11 cellular contexts compared by ENCODE assay signal in the genomic region with DNA sequence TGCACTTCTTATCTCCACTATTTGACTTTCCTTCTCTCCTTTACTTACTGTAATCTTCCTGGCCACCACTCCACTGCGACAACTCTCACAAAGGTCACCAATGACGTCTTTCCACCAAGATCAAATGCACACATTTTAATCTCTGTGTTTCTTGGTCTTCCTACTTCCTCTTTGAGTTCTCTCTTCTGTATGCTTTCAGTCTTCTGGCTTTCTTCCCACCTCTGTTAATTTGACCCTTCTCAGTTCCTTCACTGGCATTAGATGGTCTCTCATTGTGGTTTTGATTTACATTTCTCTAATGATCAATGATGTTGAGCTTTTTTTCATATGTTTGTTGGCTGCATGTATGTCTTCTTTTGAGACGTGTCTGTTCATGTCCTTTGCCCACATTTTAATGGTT. TPM values are rescaled to one million over a fixed set of nuclear protein-coding genes. Genes with fewer than 3 reads are reported as not detected.
DNase-seq lines count a peak whose midpoint lies in the region; ATAC-seq, FAIRE-seq and TF ChIP-seq lines count a peak whose summit lies in the region.
"Had no signal": no experiment of that assay in that cellular context is flagged by ENCODE, and none has a peak within 500 bp of the region (broad histone marks: within the 10 kb centered on the region; RNA-seq: fewer than 3 reads in every experiment).

No MANE protein-coding gene starts in this region.

- DNase-seq in GM18507 (ENCODE audit: extremely low spot score, insufficient read length, low read depth) (no peak), IMR-90 (no peak), left ventricle myocardium superior (no peak), cortex of kidney (lab: John Stamatoyannopoulos, UW) (no peak), NCI-H1930 (lab: John Stamatoyannopoulos, UW) (no peak), globus pallidus (ENCODE audit: low spot score) (no peak)
- DNase-seq: activated CD4-positive, alpha-beta T cell treated with anti-CD3 and anti-CD28 coated beads, Interleukin-2, amount 50 U/mL, for 4 hours had no signal

- no peak overlapping the region for H3K27ac ChIP-seq in IMR-90 (ENCODE audit: insufficient read depth, low read length)
- H3K27ac ChIP-seq: foreskin keratinocyte, HL-60 had no signal

- H3K56ac ChIP-seq in IMR-90 (ENCODE audit: extremely low read depth, insufficient read depth, low read length): no peak overlapping the region

- H2AK9ac ChIP-seq in IMR-90 (replicated peaks; ENCODE audit: low read depth, low read length, poor library complexity): no peak overlapping the region

- H3K4ac ChIP-seq in IMR-90 (ENCODE audit: low read depth, low read length): no peak overlapping the region

- FAIRE-seq in GM18507 (lab: Jason Lieb, UNC): peak; percentile 93

- H2BK5ac ChIP-seq in IMR-90 (ENCODE audit: low read depth, low read length, poor library complexity, severe bottlenecking): peak overlapping the region; percentile 35

- no peak overlapping the region for H2BK20ac ChIP-seq in IMR-90 (ENCODE audit: low read depth, low read length)

- no peak overlapping the region for H3K9ac ChIP-seq in IMR-90 (ENCODE audit: low read depth, low read length)

- H4K5ac ChIP-seq in IMR-90 (ENCODE audit: low read depth, low read length): no peak overlapping the region

- ATAC-seq in GM21526 (IDR thresholded peaks at IDR 0.05; ENCODE audit: low FRiP score, unreplicated experiment) (peak; percentile 82), IMR-90 (ENCODE audit: low read depth) (no peak), left ventricle myocardium superior (peak; percentile 55), HG03039 (IDR thresholded peaks at IDR 0.05; ENCODE audit: unreplicated experiment) (no peak)
- ATAC-seq: foreskin keratinocyte had no signal

- peaks cover 5% of the 10 kb centered on the region; the same call in 1 of the 2 replicates for H3K4me1 ChIP-seq in IMR-90 (ENCODE audit: control insufficient read depth, insufficient read depth, low read length)
- H3K4me1 ChIP-seq: foreskin keratinocyte had no signal

- dilution Hi-C loops in IMR-90 (cut with HindIII; ENCODE audit: low sequenced_read_pairs, unreplicated experiment): no loop called here

- no peak overlapping the region for H4K8ac ChIP-seq in IMR-90 (ENCODE audit: low read depth in 2 of 2, low read length in 2 of 2)

- intact Hi-C loops in IMR-90 (cut with micrococcal nuclease): no loop called here
- intact Hi-C loops in left ventricle myocardium superior (cut with micrococcal nuclease): no loop called here

- no peak for TF ChIP-seq POLR2A in IMR-90 (IDR thresholded peaks at IDR 0.05; ENCODE audit: low read depth, low read length)

- H3K14ac ChIP-seq in IMR-90 (replicated peaks; ENCODE audit: low read depth, low read length): no peak overlapping the region

- no TSS peak for BruUV-seq in IMR-90 (replicated peaks; lab: Mats Ljungman, UMichigan)

- no peak overlapping the region for H2AK5ac ChIP-seq in IMR-90 (ENCODE audit: low read depth, low read length)

- H3K23ac ChIP-seq in IMR-90 (ENCODE audit: low read depth, low read length): no peak overlapping the region

- H3K27me3 ChIP-seq in IMR-90 (ENCODE audit: control insufficient read depth, insufficient read depth, low read length): no peaks in the 10 kb centered on the region

- H2BK120ac ChIP-seq in IMR-90 (ENCODE audit: low read depth, low read length): no peak overlapping the region

- H2AFZ ChIP-seq in IMR-90 (replicated peaks; ENCODE audit: low read length, poor library complexity): no peak overlapping the region

- H4K91ac ChIP-seq in IMR-90 (ENCODE audit: insufficient read depth, low read depth, low read length): no peak overlapping the region

- no peaks in the 10 kb centered on the region for H3K79me1 ChIP-seq in IMR-90 (ENCODE audit: low read depth in 1 of 2, low read length in 2 of 2)

- no peak overlapping the region for H3K4me3 ChIP-seq in IMR-90 (ENCODE audit: insufficient read depth, low read depth, low read length)

- no peak overlapping the region for H2BK15ac ChIP-seq in IMR-90 (ENCODE audit: low read depth, low read length)

- no peaks in the 10 kb centered on the region for H3K36me3 ChIP-seq in IMR-90 (ENCODE audit: control insufficient read depth, insufficient read depth, low read length)

- WGBS in IMR-90 (ENCODE audit: extremely low coverage in 2 of 2, insufficient read length in 1 of 2), 2 experiments: 51% methylated on average over 2 of the region's 3 CpGs; no CpG with 5 or more reads in 1 of the 2 experiments

- peak overlapping the region; percentile 14; the same call in 1 of the 2 replicates for H3K18ac ChIP-seq in IMR-90 (ENCODE audit: low read depth, low read length)

- CTCF ChIA-PET in IMR-90 (lab: Yijun Ruan, JAX): no interaction called here

- POLR2A ChIA-PET in IMR-90 (lab: Charles Lee; ENCODE audit: unreplicated experiment): no interaction called here

- 0 out of 2 replicates have a peak, but pooled peaks cover 2% of the 10 kb centered on the region for H3K9me3 ChIP-seq in IMR-90 (ENCODE audit: control insufficient read depth, insufficient read depth, low read length)

- TF ChIP-seq RAD21 in IMR-90 (IDR thresholded peaks at IDR 0.05; ENCODE audit: low read length): no peak

- H3K9me1 ChIP-seq in IMR-90 (ENCODE audit: insufficient read depth, low read length): peaks cover 5% of the 10 kb centered on the region; the same call in 1 of the 2 replicates

- in situ Hi-C loops in IMR-90 (cut with MboI; ENCODE audit: low sequenced_read_pairs): no loop called here

- no peaks in the 10 kb centered on the region for H4K20me1 ChIP-seq in IMR-90 (ENCODE audit: insufficient read depth, low read length)

- no peak for TF ChIP-seq CTCF in IMR-90 (conservative IDR thresholded peaks at IDR 0.05; ENCODE audit: low read depth, low read length)

- peak overlapping the region; percentile 3; the same call in 1 of the 2 replicates for H3K4me2 ChIP-seq in IMR-90 (ENCODE audit: low read depth, low read length)

TF ChIP-seq in IMR-90, 13 proteins besides CTCF, POLR2A, EP300 and RAD21:
- TF ChIP-seq RCOR1 (IDR thresholded peaks at IDR 0.05; ENCODE audit: insufficient replicate concordance, low read length) (no peak), MAZ (IDR thresholded peaks at IDR 0.05; ENCODE audit: borderline replicate concordance, low read depth, low read length) (no peak), BHLHE40 (IDR thresholded peaks at IDR 0.05; ENCODE audit: low read depth, low read length) (no peak), CHD1 (IDR thresholded peaks at IDR 0.05; ENCODE audit: low read depth, low read length) (no peak), MXI1 (IDR thresholded peaks at IDR 0.05; ENCODE audit: borderline replicate concordance, low read depth, low read length) (no peak), MAFK (IDR thresholded peaks at IDR 0.05; ENCODE audit: low read depth, low read length) (no peak), NFE2L2 (IDR thresholded peaks at IDR 0.05; ENCODE audit: low read depth, low read length) (no peak), SMC3 (IDR thresholded peaks at IDR 0.05; ENCODE audit: low read depth, low read length) (no peak), FOS (IDR thresholded peaks at IDR 0.05; ENCODE audit: low read depth, low read length) (no peak), RFX5 (IDR thresholded peaks at IDR 0.05; ENCODE audit: low read depth, low read length) (no peak), CEBPB (IDR thresholded peaks at IDR 0.05; ENCODE audit: low read depth, low read length) (no peak), USF2 (IDR thresholded peaks at IDR 0.05; ENCODE audit: low read depth, low read length) (no peak)
- TF ChIP-seq, protein P1, sequence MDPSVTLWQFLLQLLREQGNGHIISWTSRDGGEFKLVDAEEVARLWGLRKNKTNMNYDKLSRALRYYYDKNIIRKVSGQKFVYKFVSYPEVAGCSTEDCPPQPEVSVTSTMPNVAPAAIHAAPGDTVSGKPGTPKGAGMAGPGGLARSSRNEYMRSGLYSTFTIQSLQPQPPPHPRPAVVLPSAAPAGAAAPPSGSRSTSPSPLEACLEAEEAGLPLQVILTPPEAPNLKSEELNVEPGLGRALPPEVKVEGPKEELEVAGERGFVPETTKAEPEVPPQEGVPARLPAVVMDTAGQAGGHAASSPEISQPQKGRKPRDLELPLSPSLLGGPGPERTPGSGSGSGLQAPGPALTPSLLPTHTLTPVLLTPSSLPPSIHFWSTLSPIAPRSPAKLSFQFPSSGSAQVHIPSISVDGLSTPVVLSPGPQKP (IDR thresholded peaks at IDR 0.05; ENCODE audit: borderline replicate concordance, low read depth, low read length): no peak

RNA-seq across cellular contexts. Expression of gene FAM107B, which starts 31.9 kb away (rescaled TPM):
- total RNA-seq in IMR-90 (2012; rRNA removed) (27.1 and 46.4 TPM in 2 replicates), left ventricle myocardium superior (3.4 TPM)
- 19.1 and 26.4 TPM in 2 replicates for polyA plus RNA-seq in IMR-90 (2012; rRNA removed)
- polyA plus RNA-seq in IMR-90 (2012; cell fraction: cytosol; rRNA removed): 3.5 and 6.9 TPM in 2 replicates
- polyA plus RNA-seq in IMR-90 (2012; cell fraction: nucleus; rRNA removed; ENCODE audit: low replicate concordance): 3.2 and 19.8 TPM in 2 replicates

Comparison
In these comparisons a context has a peak if more than half of its experiments do, and no peak if none do; other contexts are left out.
1. ATAC-seq: peak in GM21526 (single experiment) and left ventricle myocardium superior (single experiment); none in IMR-90 (single experiment) and HG03039 (single experiment).